ENCODE assay signal across 1 cellular context in genomic region chr10:107561136-107561650, GRCh38.
TF ChIP-seq lines count a peak whose summit lies in the region.

No MANE protein-coding gene starts in this region.

TF ChIP-seq in SK-N-SH, 30 proteins besides CTCF, POLR2A, EP300 and RAD21 (continued from another document):
- TF ChIP-seq REST (IDR thresholded peaks at IDR 0.05; ENCODE audit: low read depth, low read length) = no peak
- TF ChIP-seq RCOR1 (IDR thresholded peaks at IDR 0.05; ENCODE audit: low read length) = no peak
- no peak for TF ChIP-seq SMC3 (IDR thresholded peaks at IDR 0.05; ENCODE audit: low read depth, low read length)
- TF ChIP-seq IRF3 (IDR thresholded peaks at IDR 0.05; ENCODE audit: low read depth, low read length) = no peak
- no peak for TF ChIP-seq FOXJ3 (CRISPR knock-in tag; IDR thresholded peaks at IDR 0.05)
- no peak for TF ChIP-seq SIN3A (IDR thresholded peaks at IDR 0.05; ENCODE audit: borderline replicate concordance, low read depth, low read length)
- no peak for TF ChIP-seq TAF1 (IDR thresholded peaks at IDR 0.05; ENCODE audit: borderline replicate concordance, low read depth, low read length)
